22 cellular contexts compared by ENCODE assay signal in the genomic region with DNA sequence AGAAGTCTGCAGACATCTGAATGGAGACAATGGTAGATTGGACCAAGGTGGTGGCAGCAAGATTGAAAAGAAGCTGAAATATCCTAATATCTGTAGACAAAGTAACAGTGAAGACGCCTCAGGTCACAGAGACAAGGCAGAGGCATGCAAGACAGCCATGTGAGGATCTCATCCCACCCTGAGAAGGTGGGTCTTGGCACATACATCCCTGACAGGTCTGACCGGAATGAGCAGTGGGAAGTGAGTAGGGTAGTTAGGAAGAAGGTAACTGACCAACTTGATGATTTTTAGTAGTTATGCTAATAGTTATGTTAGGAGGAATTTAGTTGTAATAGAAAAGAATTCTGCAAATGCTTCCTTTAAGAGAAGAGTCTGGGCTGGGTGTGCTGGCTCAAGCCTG.
"Had no signal": no experiment of that assay in that cellular context is flagged by ENCODE, and none has a peak within 500 bp of the region (broad histone marks: within the 10 kb centered on the region; RNA-seq: fewer than 3 reads in every experiment).

No MANE protein-coding gene starts in this region.

- H3K27me3 ChIP-seq: colonic mucosa, dorsolateral prefrontal cortex, esophagus squamous epithelium, foreskin keratinocyte, gastrocnemius medialis, gastroesophageal sphincter, heart left ventricle, heart right ventricle had no signal

- DNase-seq: colonic mucosa; cortex of kidney; dermis blood vessel endothelial cell; dorsolateral prefrontal cortex; effector CD4-positive, alpha-beta T cell; effector CD8-positive, alpha-beta T cell; effector memory CD4-positive, alpha-beta T cell; effector memory CD8-positive, alpha-beta T cell; endodermal cell; esophagus squamous epithelium; foreskin fibroblast; foreskin keratinocyte; foreskin melanocyte; gastrocnemius medialis; glutamatergic neuron; head of caudate nucleus; heart left ventricle; heart right ventricle had no signal

- H3K4me3 ChIP-seq: colonic mucosa, coronary artery, dorsolateral prefrontal cortex, esophagus squamous epithelium, gastrocnemius medialis, gastroesophageal sphincter, heart left ventricle, heart right ventricle had no signal

- H3K36me3 ChIP-seq: colonic mucosa, esophagus squamous epithelium, gastrocnemius medialis, gastroesophageal sphincter, heart left ventricle, heart right ventricle had no signal

- ATAC-seq: effector memory CD8-positive, alpha-beta T cell; esophagus mucosa; foreskin keratinocyte; gastrocnemius medialis; gastroesophageal sphincter; heart left ventricle; heart right ventricle had no signal

- H3K4me1 ChIP-seq: colonic mucosa, esophagus squamous epithelium, foreskin keratinocyte, gastrocnemius medialis, gastroesophageal sphincter, heart left ventricle, heart right ventricle had no signal

- H3K27ac ChIP-seq: colonic mucosa, coronary artery, dorsolateral prefrontal cortex, epithelial cell of prostate, esophagus squamous epithelium, foreskin keratinocyte, gastrocnemius medialis, gastroesophageal sphincter, heart left ventricle, heart right ventricle had no signal

- H3K9me3 ChIP-seq: colonic mucosa, esophagus squamous epithelium, gastrocnemius medialis had no signal
